Comparison of ENCODE assay signal across 1 cellular context in the genomic region with DNA sequence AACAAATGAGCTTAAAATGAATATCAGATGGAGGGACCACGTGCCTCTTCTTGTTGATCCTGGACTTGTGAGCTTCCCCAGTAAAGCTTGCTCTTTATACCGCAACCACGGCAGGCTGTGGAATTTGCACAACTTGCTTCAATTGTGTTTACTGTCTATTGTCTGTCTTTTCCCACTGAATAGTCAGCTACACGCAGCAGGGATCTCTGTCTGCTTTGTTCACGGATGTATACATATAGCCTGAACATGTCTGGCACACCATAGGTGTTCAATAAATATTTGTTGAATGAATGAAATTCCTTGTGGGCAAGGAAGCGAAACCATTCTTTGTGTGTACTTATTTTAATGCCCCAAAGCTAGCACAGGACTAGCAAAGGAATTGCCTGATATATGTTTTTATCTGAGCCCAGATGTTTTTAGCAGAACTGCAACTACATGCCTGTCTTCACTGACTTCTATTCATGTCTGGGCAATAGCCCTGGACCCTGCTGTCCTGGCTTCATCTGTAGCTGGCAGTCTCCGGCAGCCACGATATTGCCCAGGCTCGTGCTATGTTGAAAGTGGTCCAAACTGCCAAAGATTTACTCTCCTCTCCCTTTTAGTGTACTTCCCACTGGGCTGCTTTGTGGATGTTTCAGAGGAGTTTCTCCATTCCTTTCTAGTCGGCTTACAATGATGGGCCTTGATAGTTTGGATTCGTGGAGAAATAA.
A peak's percentile ranks its signal among the peaks of the same experiment; 100 is the strongest.
TF ChIP-seq lines count a peak whose summit lies in the region.

No MANE protein-coding gene starts in this region.

TF ChIP-seq in HepG2, 621 proteins besides CTCF, POLR2A, EP300 and RAD21 (continued from another document):
- TF ChIP-seq, protein P1, sequence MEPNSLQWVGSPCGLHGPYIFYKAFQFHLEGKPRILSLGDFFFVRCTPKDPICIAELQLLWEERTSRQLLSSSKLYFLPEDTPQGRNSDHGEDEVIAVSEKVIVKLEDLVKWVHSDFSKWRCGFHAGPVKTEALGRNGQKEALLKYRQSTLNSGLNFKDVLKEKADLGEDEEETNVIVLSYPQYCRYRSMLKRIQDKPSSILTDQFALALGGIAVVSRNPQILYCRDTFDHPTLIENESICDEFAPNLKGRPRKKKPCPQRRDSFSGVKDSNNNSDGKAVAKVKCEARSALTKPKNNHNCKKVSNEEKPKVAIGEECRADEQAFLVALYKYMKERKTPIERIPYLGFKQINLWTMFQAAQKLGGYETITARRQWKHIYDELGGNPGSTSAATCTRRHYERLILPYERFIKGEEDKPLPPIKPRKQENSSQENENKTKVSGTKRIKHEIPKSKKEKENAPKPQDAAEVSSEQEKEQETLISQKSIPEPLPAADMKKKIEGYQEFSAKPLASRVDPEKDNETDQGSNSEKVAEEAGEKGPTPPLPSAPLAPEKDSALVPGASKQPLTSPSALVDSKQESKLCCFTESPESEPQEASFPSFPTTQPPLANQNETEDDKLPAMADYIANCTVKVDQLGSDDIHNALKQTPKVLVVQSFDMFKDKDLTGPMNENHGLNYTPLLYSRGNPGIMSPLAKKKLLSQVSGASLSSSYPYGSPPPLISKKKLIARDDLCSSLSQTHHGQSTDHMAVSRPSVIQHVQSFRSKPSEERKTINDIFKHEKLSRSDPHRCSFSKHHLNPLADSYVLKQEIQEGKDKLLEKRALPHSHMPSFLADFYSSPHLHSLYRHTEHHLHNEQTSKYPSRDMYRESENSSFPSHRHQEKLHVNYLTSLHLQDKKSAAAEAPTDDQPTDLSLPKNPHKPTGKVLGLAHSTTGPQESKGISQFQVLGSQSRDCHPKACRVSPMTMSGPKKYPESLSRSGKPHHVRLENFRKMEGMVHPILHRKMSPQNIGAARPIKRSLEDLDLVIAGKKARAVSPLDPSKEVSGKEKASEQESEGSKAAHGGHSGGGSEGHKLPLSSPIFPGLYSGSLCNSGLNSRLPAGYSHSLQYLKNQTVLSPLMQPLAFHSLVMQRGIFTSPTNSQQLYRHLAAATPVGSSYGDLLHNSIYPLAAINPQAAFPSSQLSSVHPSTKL (CRISPR knock-in tag; IDR thresholded peaks at IDR 0.05) = peak; percentile 58
- TF ChIP-seq, protein P2, sequence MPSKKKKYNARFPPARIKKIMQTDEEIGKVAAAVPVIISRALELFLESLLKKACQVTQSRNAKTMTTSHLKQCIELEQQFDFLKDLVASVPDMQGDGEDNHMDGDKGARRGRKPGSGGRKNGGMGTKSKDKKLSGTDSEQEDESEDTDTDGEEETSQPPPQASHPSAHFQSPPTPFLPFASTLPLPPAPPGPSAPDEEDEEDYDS (CRISPR knock-in tag; IDR thresholded peaks at IDR 0.05) = peak; percentile 15; the same call in 1 of the 2 replicates
- TF ChIP-seq ZNF563 (CRISPR knock-in tag; IDR thresholded peaks at IDR 0.05) (no peak), CEBPG (CRISPR knock-in tag; IDR thresholded peaks at IDR 0.05) (0 out of 2 replicates have a peak, but pooled peaks have one; percentile 29), FOXA3 (CRISPR knock-in tag; IDR thresholded peaks at IDR 0.05) (peak; percentile 47; the same call in 1 of the 2 replicates), FOXP4 (CRISPR knock-in tag; IDR thresholded peaks at IDR 0.05) (0 out of 2 replicates have a peak, but pooled peaks have one; percentile 32)
